ENCODE assay signal across 8 cellular contexts in genomic region chr7:37832194-37832593, GRCh38. TPM values are rescaled to one million over a fixed set of nuclear protein-coding genes. Genes with fewer than 3 reads are reported as not detected.
A peak's percentile ranks its signal among the peaks of the same experiment; 100 is the strongest.
DNase-seq lines count a peak whose midpoint lies in the region; ATAC-seq and TF ChIP-seq lines count a peak whose summit lies in the region.

No MANE protein-coding gene starts in this region.

- WGBS in adrenal gland, 4 donors, result 0 to 11% (median 10%) methylated on average over 1 to 4 of the region's 4 CpGs
- 12 to 14% methylated on average over 4 of the region's 4 CpGs for WGBS in lower leg skin, 2 donors

- peak; percentile 40 for TF ChIP-seq CTCF in LNCaP clone FGC (IDR thresholded peaks at IDR 0.05; ENCODE audit: control insufficient read depth, extremely low read depth, insufficient read depth)
- peak in 5 of 6 experiments; percentile 17 to 37 (median 28) for TF ChIP-seq CTCF in adrenal gland (IDR thresholded peaks at IDR 0.05)
- no peak for TF ChIP-seq CTCF in lower leg skin (IDR thresholded peaks at IDR 0.05)

- no peak for TF ChIP-seq POLR2A in adrenal gland (IDR thresholded peaks at IDR 0.05)
- TF ChIP-seq POLR2A in lower leg skin (IDR thresholded peaks at IDR 0.05), result no peak

- no peaks in the 10 kb centered on the region for H3K36me3 ChIP-seq in adrenal gland (replicated peaks in 1 of 2)

- ATAC-seq in GM21515 (IDR thresholded peaks at IDR 0.05; ENCODE audit: unreplicated experiment), result peak; percentile 64
- no peak for ATAC-seq in GM18873 (IDR thresholded peaks at IDR 0.05; ENCODE audit: low FRiP score, unreplicated experiment)

- H3K27ac ChIP-seq in adrenal gland, result no peak overlapping the region

- intact Hi-C loops in adrenal gland (cut with DNase I) (loop anchor here in 1 of 2 donors (10.0 kb wide), 1 partner anchor 627 kb away; no protein-coding TSS in a partner anchor), lower leg skin (cut with DNase I; ENCODE audit: low total_unique reads) (loop anchor here (10.0 kb wide), 1 partner anchor 597 kb away; no protein-coding TSS in a partner anchor)

- H3K4me1 ChIP-seq in adrenal gland (replicated peaks in 1 of 2), result no peaks in the 10 kb centered on the region

- H3K27me3 ChIP-seq in adrenal gland, result no peaks in the 10 kb centered on the region

- no peaks in the 10 kb centered on the region for H3K9me3 ChIP-seq in adrenal gland (replicated peaks in 1 of 3)

- H3K4me3 ChIP-seq in LNCaP clone FGC (ENCODE audit: low read depth, low read length), result no peak overlapping the region
- no peak overlapping the region for H3K4me3 ChIP-seq in adrenal gland
- H3K4me3 ChIP-seq in lower leg skin (ENCODE audit: low read depth, poor library complexity, severe bottlenecking), result no peak overlapping the region

- peak; percentile 3 for DNase-seq in GM03348 (ENCODE audit: low spot score)
- DNase-seq in LNCaP clone FGC (ENCODE audit: low read depth), result no peak
- DNase-seq in adrenal gland, result peak; percentile 44 to 87 (median 75)
- peak; percentile 81 to 92 for DNase-seq in lower leg skin (ENCODE audit: low spot score in 2 of 2)
- no peak for DNase-seq in activated naive CD4-positive, alpha-beta T cell (lab: John Stamatoyannopoulos, UW)
- DNase-seq in stimulated activated naive CD4-positive, alpha-beta T cell treated with Interleukin-2 at 50 U/mL for 16 hours (lab: John Stamatoyannopoulos, UW), result no peak

RNA-seq across cellular contexts. Expression of gene NME8, which starts 16.2 kb away (rescaled TPM):
- not detected for total RNA-seq in adrenal gland
- 1 to 10 TPM in 1 of 3 donors, under 1 TPM in 1, not detected in 1; 0.64 to 1.9 TPM for polyA plus RNA-seq in adrenal gland
- 1 to 10 TPM in 1 of 4 donors, not detected in 3; 2.1 TPM for total RNA-seq in lower leg skin

Comparison
In these comparisons a context has a peak if more than half of its experiments do, and no peak if none do; other contexts are left out.
1. DNase-seq: peak in GM03348 (single experiment), adrenal gland (7 of 7) and lower leg skin (2 of 2); none in LNCaP clone FGC (single experiment), activated naive CD4-positive, alpha-beta T cell (0 of 4) and stimulated activated naive CD4-positive, alpha-beta T cell treated with Interleukin-2 at 50 U/mL for 16 hours (single experiment).
2. CTCF ChIP-seq: peak in LNCaP clone FGC (single experiment) and adrenal gland (5 of 6); none in lower leg skin (0 of 3).